Comparison of ENCODE assay signal across 1 cellular context in genomic region chr2:214808961-214809750, GRCh38.
A peak's percentile ranks its signal among the peaks of the same experiment; 100 is the strongest.
TF ChIP-seq lines count a peak whose summit lies in the region.

Gene BARD1, minus strand, starts transcription at chr2:214809683. Its CDS starts 114 bp downstream, at chr2:214809569.

TF ChIP-seq in HepG2, 621 proteins besides CTCF, POLR2A, EP300 and RAD21 (continued from another document and continues in another):
- TF ChIP-seq MNT (IDR thresholded peaks at IDR 0.05) (no peak), CHD4 (IDR thresholded peaks at IDR 0.05; ENCODE audit: borderline replicate concordance, low read length) (no peak), SP2 (CRISPR knock-in tag; IDR thresholded peaks at IDR 0.05) (no peak; the same call in none of the 2 replicates), REXO4 (CRISPR knock-in tag; IDR thresholded peaks at IDR 0.05; ENCODE audit: borderline replicate concordance) (no peak), TRIM24 (CRISPR knock-in tag; IDR thresholded peaks at IDR 0.05) (no peak), ZFP90 (CRISPR knock-in tag; IDR thresholded peaks at IDR 0.05; ENCODE audit: borderline replicate concordance) (peak; percentile 86), MTA3 (CRISPR knock-in tag; IDR thresholded peaks at IDR 0.05) (no peak), PPARG (CRISPR knock-in tag; conservative IDR thresholded peaks at IDR 0.05) (no peak), GTF2F1 (IDR thresholded peaks at IDR 0.05; ENCODE audit: low read length) (no peak), HDAC2 (CRISPR knock-in tag; IDR thresholded peaks at IDR 0.05) (peak; percentile 62), NFYC (CRISPR knock-in tag; IDR thresholded peaks at IDR 0.05) (no peak; the same call in 1 of the 2 replicates), NR3C1 (CRISPR knock-in tag; IDR thresholded peaks at IDR 0.05) (no peak), ZBTB49 (CRISPR knock-in tag; IDR thresholded peaks at IDR 0.05; ENCODE audit: borderline replicate concordance) (no peak), TERF1 (CRISPR knock-in tag; IDR thresholded peaks at IDR 0.05) (no peak), ZNF30 (CRISPR knock-in tag; IDR thresholded peaks at IDR 0.05) (no peak), KAT2B (IDR thresholded peaks at IDR 0.05; ENCODE audit: borderline replicate concordance, low read depth, low read length) (no peak), MYPOP (CRISPR knock-in tag; IDR thresholded peaks at IDR 0.05) (no peak; the same call in none of the 2 replicates), GATA4 (IDR thresholded peaks at IDR 0.05; ENCODE audit: borderline replicate concordance, low read depth) (no peak), CEBPG (CRISPR knock-in tag; IDR thresholded peaks at IDR 0.05) (no peak), ZNF782 (CRISPR knock-in tag; IDR thresholded peaks at IDR 0.05; ENCODE audit: borderline replicate concordance) (no peak; the same call in 1 of the 2 replicates), ZNF362 (CRISPR knock-in tag; IDR thresholded peaks at IDR 0.05; ENCODE audit: borderline replicate concordance) (no peak), KDM5B (CRISPR knock-in tag; IDR thresholded peaks at IDR 0.05; ENCODE audit: borderline replicate concordance) (no peak; the same call in 1 of the 2 replicates), HIVEP1 (CRISPR knock-in tag; IDR thresholded peaks at IDR 0.05) (0 out of 2 replicates have a peak, but pooled peaks have one; percentile 54), SAP130 (CRISPR knock-in tag; IDR thresholded peaks at IDR 0.05; ENCODE audit: low read depth) (peak; percentile 65), JDP2 (CRISPR knock-in tag; IDR thresholded peaks at IDR 0.05; ENCODE audit: borderline replicate concordance) (no peak), SRSF4 (IDR thresholded peaks at IDR 0.05; ENCODE audit: low read depth, low read length, poor library complexity, severe bottlenecking) (no peak), THYN1 (CRISPR knock-in tag; IDR thresholded peaks at IDR 0.05; ENCODE audit: borderline replicate concordance, low read depth) (no peak), ZNF138 (CRISPR knock-in tag; IDR thresholded peaks at IDR 0.05; ENCODE audit: low read depth) (no peak), CENPBD1 (CRISPR knock-in tag; IDR thresholded peaks at IDR 0.05; ENCODE audit: borderline replicate concordance, low read depth) (no peak), YY1 (IDR thresholded peaks at IDR 0.05; ENCODE audit: insufficient read depth, insufficient replicate concordance, low read depth, low read length) (peak; percentile 48), TFE3 (CRISPR knock-in tag; IDR thresholded peaks at IDR 0.05) (peak; percentile 4; the same call in 1 of the 2 replicates), HOMEZ (CRISPR knock-in tag; IDR thresholded peaks at IDR 0.05; ENCODE audit: low read depth) (no peak), ZBTB2 (CRISPR knock-in tag; IDR thresholded peaks at IDR 0.05; ENCODE audit: low read depth) (no peak), RBM22 (optimal IDR thresholded peaks at IDR 0.05; ENCODE audit: low read length) (no peak), PBX2 (CRISPR knock-in tag; IDR thresholded peaks at IDR 0.05) (no peak), NCOA5 (CRISPR knock-in tag; IDR thresholded peaks at IDR 0.05) (no peak), ZNF224 (CRISPR knock-in tag; IDR thresholded peaks at IDR 0.05) (no peak), ZNF274 (CRISPR knock-in tag; IDR thresholded peaks at IDR 0.05) (peak; percentile 82), HES4 (CRISPR knock-in tag; IDR thresholded peaks at IDR 0.05; ENCODE audit: borderline replicate concordance) (no peak; the same call in 1 of the 2 replicates), ZFP36 (IDR thresholded peaks at IDR 0.05; ENCODE audit: borderline replicate concordance, low read depth, low read length, partially characterized antibody) (no peak), ZNF746 (CRISPR knock-in tag; IDR thresholded peaks at IDR 0.05) (no peak), ZNF574 (CRISPR knock-in tag; IDR thresholded peaks at IDR 0.05) (peak; percentile 63; the same call in 1 of the 2 replicates), PAX8 (CRISPR knock-in tag; IDR thresholded peaks at IDR 0.05; ENCODE audit: borderline replicate concordance) (no peak), TCF12 (IDR thresholded peaks at IDR 0.05) (no peak), TCF12 (CRISPR knock-in tag; IDR thresholded peaks at IDR 0.05) (no peak; the same call in 1 of the 2 replicates)
